Comparison of ENCODE assay signal across 1 cellular context in the genomic region with DNA sequence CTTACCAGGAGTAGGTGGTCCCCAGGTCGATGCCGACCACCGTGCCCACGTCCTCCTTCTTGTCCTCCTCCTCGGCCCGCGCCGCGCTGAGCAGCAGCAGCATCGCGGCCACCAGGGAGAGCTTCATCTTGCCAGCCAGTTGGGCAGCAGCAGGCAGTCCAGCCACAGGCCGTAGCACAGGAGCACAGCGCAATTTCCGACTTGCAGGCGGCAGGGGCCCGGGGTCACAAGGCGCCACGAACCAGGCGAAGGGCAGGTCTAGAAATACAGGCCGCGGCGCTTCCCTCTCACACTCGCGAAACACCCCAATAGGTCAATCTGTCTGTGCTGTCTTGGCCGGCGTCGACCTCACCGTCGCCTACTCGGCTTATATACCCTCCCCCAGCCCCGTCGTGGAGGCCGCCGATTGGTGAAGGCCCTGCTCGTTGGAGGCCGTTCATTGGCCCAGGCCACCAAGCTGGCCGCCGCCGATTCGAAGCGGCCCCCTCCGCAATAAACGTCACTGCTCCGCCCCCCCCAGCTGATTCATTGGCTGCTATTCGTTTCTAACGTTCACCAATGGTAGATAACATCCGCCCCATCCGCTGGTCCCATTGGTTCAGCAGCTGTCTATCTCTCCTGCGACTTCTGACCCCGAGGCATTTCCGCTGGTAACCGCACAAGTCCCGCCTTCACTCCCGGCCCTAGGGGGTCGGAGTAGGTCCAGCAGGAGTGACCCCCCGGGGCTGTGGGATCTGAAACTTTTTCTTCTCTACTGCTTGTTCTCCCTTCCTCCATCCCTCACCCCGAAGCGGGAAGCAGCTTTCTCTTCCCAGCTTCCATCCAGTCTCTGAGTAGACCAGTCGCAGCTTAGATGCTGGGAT.
TF ChIP-seq lines count a peak whose summit lies in the region.

Gene HSPA5 (minus strand): TSS at position 344 of the 863 bp plus-strand sequence. CDS start 217 bp downstream, at position 127.

TF ChIP-seq in HepG2, 621 proteins besides CTCF, POLR2A, EP300 and RAD21 (continued from another document and continues in another):
- TF ChIP-seq, protein P1, sequence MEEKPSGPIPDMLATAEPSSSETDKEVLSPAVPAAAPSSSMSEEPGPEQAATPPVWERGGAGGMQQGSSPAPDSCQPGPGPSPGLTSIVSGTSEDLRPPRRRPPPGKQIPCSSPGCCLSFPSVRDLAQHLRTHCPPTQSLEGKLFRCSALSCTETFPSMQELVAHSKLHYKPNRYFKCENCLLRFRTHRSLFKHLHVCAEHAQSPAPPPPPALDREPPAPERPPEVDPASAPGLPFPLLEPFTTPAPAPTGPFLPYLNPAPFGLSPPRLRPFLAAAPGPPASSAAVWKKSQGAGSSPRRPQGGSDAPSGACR (CRISPR knock-in tag; IDR thresholded peaks at IDR 0.05), result peak; percentile 86; the same call in 1 of the 2 replicates
- peak; percentile 66; the same call in 1 of the 2 replicates for TF ChIP-seq HNRNPL (IDR thresholded peaks at IDR 0.05; ENCODE audit: low read depth, low read length)
- TF ChIP-seq ZNF160 (CRISPR knock-in tag; IDR thresholded peaks at IDR 0.05), result no peak
- peak; percentile 78 for TF ChIP-seq AFF4 (CRISPR knock-in tag; IDR thresholded peaks at IDR 0.05)
- TF ChIP-seq ZBTB8A (CRISPR knock-in tag; IDR thresholded peaks at IDR 0.05; ENCODE audit: borderline replicate concordance, low read depth), result no peak
- peak; percentile 70; the same call in 1 of the 2 replicates for TF ChIP-seq ZNF441 (CRISPR knock-in tag; IDR thresholded peaks at IDR 0.05; ENCODE audit: borderline replicate concordance)
- no peak; the same call in 1 of the 2 replicates for TF ChIP-seq ZNF572 (CRISPR knock-in tag; IDR thresholded peaks at IDR 0.05)
- peak; percentile 58 for TF ChIP-seq ZBTB20 (CRISPR knock-in tag; IDR thresholded peaks at IDR 0.05; ENCODE audit: borderline replicate concordance, low read depth)
- TF ChIP-seq ZNF264 (CRISPR knock-in tag; IDR thresholded peaks at IDR 0.05), result peak; percentile 45; the same call in 1 of the 2 replicates
- TF ChIP-seq ZNF574 (CRISPR knock-in tag; IDR thresholded peaks at IDR 0.05), result peak; percentile 61; the same call in 1 of the 2 replicates
- TF ChIP-seq ZFP41 (CRISPR knock-in tag; IDR thresholded peaks at IDR 0.05; ENCODE audit: borderline replicate concordance), result no peak
- TF ChIP-seq XBP1 (CRISPR knock-in tag; IDR thresholded peaks at IDR 0.05), result peak; percentile 99
- peak; percentile 77 for TF ChIP-seq MYC (CRISPR knock-in tag; IDR thresholded peaks at IDR 0.05; ENCODE audit: borderline replicate concordance)
- TF ChIP-seq SIX4 (CRISPR knock-in tag; IDR thresholded peaks at IDR 0.05), result peak; percentile 41; the same call in 1 of the 2 replicates
- no peak for TF ChIP-seq CSRNP2 (CRISPR knock-in tag; conservative IDR thresholded peaks at IDR 0.05; ENCODE audit: low read depth)
- TF ChIP-seq ZNF549 (CRISPR knock-in tag; IDR thresholded peaks at IDR 0.05), result no peak
- TF ChIP-seq ZNF850 (CRISPR knock-in tag; conservative IDR thresholded peaks at IDR 0.05), result no peak
- peak; percentile 63 for TF ChIP-seq ZNF776 (CRISPR knock-in tag; IDR thresholded peaks at IDR 0.05)
- peak; percentile 95 for TF ChIP-seq ATF1 (CRISPR knock-in tag; IDR thresholded peaks at IDR 0.05)
- TF ChIP-seq ZNF460 (CRISPR knock-in tag; IDR thresholded peaks at IDR 0.05; ENCODE audit: borderline replicate concordance), result no peak
- peak; percentile 55 for TF ChIP-seq PHF5A (CRISPR knock-in tag; IDR thresholded peaks at IDR 0.05; ENCODE audit: low read depth, unreplicated experiment)
- TF ChIP-seq THYN1 (CRISPR knock-in tag; IDR thresholded peaks at IDR 0.05; ENCODE audit: borderline replicate concordance, low read depth), result no peak
- TF ChIP-seq, protein P2, sequence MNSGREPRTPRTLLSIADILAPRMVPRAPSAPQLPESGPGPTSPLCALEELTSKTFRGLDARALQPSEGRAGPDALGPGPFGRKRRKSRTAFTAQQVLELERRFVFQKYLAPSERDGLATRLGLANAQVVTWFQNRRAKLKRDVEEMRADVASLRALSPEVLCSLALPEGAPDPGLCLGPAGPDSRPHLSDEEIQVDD (CRISPR knock-in tag; IDR thresholded peaks at IDR 0.05; ENCODE audit: borderline replicate concordance), result no peak
- no peak for TF ChIP-seq KDM6A (CRISPR knock-in tag; IDR thresholded peaks at IDR 0.05; ENCODE audit: low read depth)
- peak; percentile 46; the same call in 1 of the 2 replicates for TF ChIP-seq WIZ (CRISPR knock-in tag; IDR thresholded peaks at IDR 0.05)
- TF ChIP-seq, protein P3, sequence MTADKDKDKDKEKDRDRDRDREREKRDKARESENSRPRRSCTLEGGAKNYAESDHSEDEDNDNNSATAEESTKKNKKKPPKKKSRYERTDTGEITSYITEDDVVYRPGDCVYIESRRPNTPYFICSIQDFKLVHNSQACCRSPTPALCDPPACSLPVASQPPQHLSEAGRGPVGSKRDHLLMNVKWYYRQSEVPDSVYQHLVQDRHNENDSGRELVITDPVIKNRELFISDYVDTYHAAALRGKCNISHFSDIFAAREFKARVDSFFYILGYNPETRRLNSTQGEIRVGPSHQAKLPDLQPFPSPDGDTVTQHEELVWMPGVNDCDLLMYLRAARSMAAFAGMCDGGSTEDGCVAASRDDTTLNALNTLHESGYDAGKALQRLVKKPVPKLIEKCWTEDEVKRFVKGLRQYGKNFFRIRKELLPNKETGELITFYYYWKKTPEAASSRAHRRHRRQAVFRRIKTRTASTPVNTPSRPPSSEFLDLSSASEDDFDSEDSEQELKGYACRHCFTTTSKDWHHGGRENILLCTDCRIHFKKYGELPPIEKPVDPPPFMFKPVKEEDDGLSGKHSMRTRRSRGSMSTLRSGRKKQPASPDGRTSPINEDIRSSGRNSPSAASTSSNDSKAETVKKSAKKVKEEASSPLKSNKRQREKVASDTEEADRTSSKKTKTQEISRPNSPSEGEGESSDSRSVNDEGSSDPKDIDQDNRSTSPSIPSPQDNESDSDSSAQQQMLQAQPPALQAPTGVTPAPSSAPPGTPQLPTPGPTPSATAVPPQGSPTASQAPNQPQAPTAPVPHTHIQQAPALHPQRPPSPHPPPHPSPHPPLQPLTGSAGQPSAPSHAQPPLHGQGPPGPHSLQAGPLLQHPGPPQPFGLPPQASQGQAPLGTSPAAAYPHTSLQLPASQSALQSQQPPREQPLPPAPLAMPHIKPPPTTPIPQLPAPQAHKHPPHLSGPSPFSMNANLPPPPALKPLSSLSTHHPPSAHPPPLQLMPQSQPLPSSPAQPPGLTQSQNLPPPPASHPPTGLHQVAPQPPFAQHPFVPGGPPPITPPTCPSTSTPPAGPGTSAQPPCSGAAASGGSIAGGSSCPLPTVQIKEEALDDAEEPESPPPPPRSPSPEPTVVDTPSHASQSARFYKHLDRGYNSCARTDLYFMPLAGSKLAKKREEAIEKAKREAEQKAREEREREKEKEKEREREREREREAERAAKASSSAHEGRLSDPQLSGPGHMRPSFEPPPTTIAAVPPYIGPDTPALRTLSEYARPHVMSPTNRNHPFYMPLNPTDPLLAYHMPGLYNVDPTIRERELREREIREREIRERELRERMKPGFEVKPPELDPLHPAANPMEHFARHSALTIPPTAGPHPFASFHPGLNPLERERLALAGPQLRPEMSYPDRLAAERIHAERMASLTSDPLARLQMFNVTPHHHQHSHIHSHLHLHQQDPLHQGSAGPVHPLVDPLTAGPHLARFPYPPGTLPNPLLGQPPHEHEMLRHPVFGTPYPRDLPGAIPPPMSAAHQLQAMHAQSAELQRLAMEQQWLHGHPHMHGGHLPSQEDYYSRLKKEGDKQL (CRISPR knock-in tag; IDR thresholded peaks at IDR 0.05; ENCODE audit: low read depth), result peak; percentile 16; the same call in 1 of the 2 replicates
- TF ChIP-seq ZBTB44 (CRISPR knock-in tag; IDR thresholded peaks at IDR 0.05), result peak; percentile 70; the same call in 1 of the 2 replicates
- TF ChIP-seq ZMAT3 (CRISPR knock-in tag; conservative IDR thresholded peaks at IDR 0.05), result peak; percentile 77; the same call in 1 of the 2 replicates
- TF ChIP-seq MTF1 (CRISPR knock-in tag; IDR thresholded peaks at IDR 0.05), result no peak
- TF ChIP-seq RAD51 (IDR thresholded peaks at IDR 0.05; ENCODE audit: borderline replicate concordance), result no peak
- peak; percentile 92; the same call in 1 of the 2 replicates for TF ChIP-seq ZNF773 (CRISPR knock-in tag; IDR thresholded peaks at IDR 0.05; ENCODE audit: borderline replicate concordance)
- no peak for TF ChIP-seq ATF7 (IDR thresholded peaks at IDR 0.05)
- no peak for TF ChIP-seq ATF7 (CRISPR knock-in tag; IDR thresholded peaks at IDR 0.05)
- 0 out of 2 replicates have a peak, but pooled peaks have one; percentile 40 for TF ChIP-seq DNMT3B (CRISPR knock-in tag; conservative IDR thresholded peaks at IDR 0.05)
- peak; percentile 77; the same call in 1 of the 2 replicates for TF ChIP-seq BORCS8-MEF2B (CRISPR knock-in tag; IDR thresholded peaks at IDR 0.05)
